21 cellular contexts compared by ENCODE assay signal in the genomic region with DNA sequence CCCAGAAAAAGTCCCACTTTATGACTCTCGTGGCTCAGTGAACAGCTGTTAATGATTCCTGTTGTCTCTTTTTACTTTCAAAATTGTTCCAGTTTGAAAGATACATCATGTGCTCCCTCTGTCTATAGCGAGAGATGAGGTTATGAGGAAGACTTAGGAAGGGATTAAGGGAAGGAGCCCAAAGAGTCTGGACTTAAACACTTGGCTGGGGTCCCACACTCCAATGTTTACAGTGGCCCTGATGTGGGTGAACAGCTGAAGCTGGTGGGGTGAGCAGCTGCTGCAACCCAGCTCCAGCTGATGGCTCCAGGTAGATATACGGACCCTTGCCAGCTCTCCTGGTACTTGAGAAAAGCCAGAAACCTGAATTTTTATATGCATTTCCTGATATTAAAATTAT.
"Had no signal": no experiment of that assay in that cellular context is flagged by ENCODE, and none has a peak within 500 bp of the region (broad histone marks: within the 10 kb centered on the region; RNA-seq: fewer than 3 reads in every experiment).

No MANE protein-coding gene starts in this region.

- H3K4me3 ChIP-seq: colonic mucosa, dorsolateral prefrontal cortex, left ventricle myocardium inferior, neural progenitor cell, sigmoid colon, spleen, upper lobe of left lung had no signal

- ATAC-seq: activated T-cell treated with anti-CD3 and anti-CD28 coated beads, Interleukin-2, amount 50 U/mL, for 4 hours; effector memory CD8-positive, alpha-beta T cell had no signal

- DNase-seq: activated CD4-positive, alpha-beta T cell treated with anti-CD3 and anti-CD28 coated beads, Interleukin-2, amount 50 U/mL, for 4 hours; activated CD8-positive, alpha-beta memory T cell treated with anti-CD3 and anti-CD28 coated beads for 24 hours; activated CD8-positive, alpha-beta memory T cell treated with anti-CD3 and anti-CD28 coated beads, Interleukin-2, amount 50 U/mL, for 4 hours; activated naive CD4-positive, alpha-beta T cell treated with Interleukin-2 at 50 U/mL for 16 hours; activated naive CD8-positive, alpha-beta T cell treated with anti-CD3 and anti-CD28 coated beads, Interleukin-2, amount 10 ng/mL, durations not matched to agents 7 days and 5 days; activated T-cell treated with anti-CD3 and anti-CD28 coated beads, Interleukin-2, amount 50 U/mL, for 4 hours; amniotic stem cell; colonic mucosa; dorsolateral prefrontal cortex; effector memory CD8-positive, alpha-beta T cell; hippocampal formation; left ventricle myocardium inferior; retina; sigmoid colon; spleen; stimulated activated CD4-positive, alpha-beta T cell treated with anti-CD3 and anti-CD28 coated beads, Interleukin-4, amount 100 ng/mL, for 24 hours; stimulated activated naive CD4-positive, alpha-beta T cell treated with Interleukin-2 at 50 U/mL for 16 hours; T-helper 9 cell; upper lobe of left lung had no signal

- H3K9me3 Mint-ChIP-seq: activated naive CD8-positive, alpha-beta T cell treated with anti-CD3 and anti-CD28 coated beads, Interleukin-2, amount 10 ng/mL, durations not matched to agents 7 days and 5 days; activated T-cell treated with anti-CD3 and anti-CD28 coated beads, Interleukin-2, amount 50 U/mL, for 4 hours; effector memory CD8-positive, alpha-beta T cell; mesothelial cell of epicardium; neural progenitor cell had no signal

- H3K4me3 Mint-ChIP-seq: activated naive CD8-positive, alpha-beta T cell treated with anti-CD3 and anti-CD28 coated beads, Interleukin-2, amount 10 ng/mL, durations not matched to agents 7 days and 5 days; activated T-cell treated with anti-CD3 and anti-CD28 coated beads, Interleukin-2, amount 50 U/mL, for 4 hours; effector memory CD8-positive, alpha-beta T cell; mesothelial cell of epicardium; neural progenitor cell had no signal

- H3K27ac Mint-ChIP-seq: activated naive CD8-positive, alpha-beta T cell treated with anti-CD3 and anti-CD28 coated beads, Interleukin-2, amount 10 ng/mL, durations not matched to agents 7 days and 5 days; mesothelial cell of epicardium; neural progenitor cell had no signal

- H3K27me3 Mint-ChIP-seq: effector memory CD8-positive, alpha-beta T cell had no signal

- H3K36me3 Mint-ChIP-seq: activated naive CD8-positive, alpha-beta T cell treated with anti-CD3 and anti-CD28 coated beads, Interleukin-2, amount 10 ng/mL, durations not matched to agents 7 days and 5 days; mesothelial cell of epicardium; neural progenitor cell had no signal
